ENCODE assay signal across 8 cellular contexts in genomic region chr1:154334647-154335350, GRCh38. TPM values are rescaled to one million over a fixed set of nuclear protein-coding genes. Genes with fewer than 3 reads are reported as not detected.
DNase-seq lines count a peak whose midpoint lies in the region; ATAC-seq and TF ChIP-seq lines count a peak whose summit lies in the region.

No MANE protein-coding gene starts in this region.

- no peaks in the 10 kb centered on the region for H3K9me3 ChIP-seq in lung (ENCODE audit: control insufficient read depth in 2 of 2, insufficient read depth in 1 of 2, low read length in 1 of 2)

- peak overlapping the region in 1 of 2 donors; percentile 56 for H3K27ac ChIP-seq in lung (ENCODE audit: low read depth in 1 of 2, low read length in 1 of 2)

- WGBS in lung, 2 donors: 7 to 9% methylated on average over 9 of the region's 9 CpGs

- H3K4me3 Mint-ChIP-seq in activated CD4-positive, alpha-beta memory T cell treated with anti-CD3 and anti-CD28 coated beads for 36 hours: no peak overlapping the region

- no peaks in the 10 kb centered on the region for H3K27me3 Mint-ChIP-seq in activated CD4-positive, alpha-beta memory T cell treated with anti-CD3 and anti-CD28 coated beads for 36 hours

- ATAC-seq in HG02678 (IDR thresholded peaks at IDR 0.05; ENCODE audit: unreplicated experiment) (peak; percentile 62), lung (ENCODE audit: insufficient read depth, low FRiP score) (peak; percentile 85), GM19395 (IDR thresholded peaks at IDR 0.05; ENCODE audit: unreplicated experiment) (no peak)

- CTCF ChIA-PET in activated CD4-positive, alpha-beta memory T cell treated with anti-CD3 and anti-CD28 coated beads for 36 hours (lab: Charles Lee): interaction anchor here (0.5 to 8.1 kb wide), 66 partner anchors 9 to 840 kb away, joined by 3 to 177 read pairs (median 4); partner anchors contain the start of genes AQP10, ATP8B2, HAX1 and TPM3

- intact Hi-C loops in activated CD4-positive, alpha-beta memory T cell treated with anti-CD3 and anti-CD28 coated beads for 36 hours (cut with micrococcal nuclease): loop anchor here (1.0 to 10.0 kb wide), 4 partner anchors 10 to 670 kb away; partner anchors contain the start of genes HAX1 and ZBTB7B

- H3K4me1 ChIP-seq in lung (ENCODE audit: control insufficient read depth in 2 of 2, insufficient read depth in 2 of 2, low read length in 2 of 2): peaks cover 0 to 3% of the 10 kb centered on the region in 2 donors

- peak overlapping the region; percentile 79 for H3K27ac Mint-ChIP-seq in activated CD4-positive, alpha-beta memory T cell treated with anti-CD3 and anti-CD28 coated beads for 36 hours

- H3K4me3 ChIP-seq in lung: no peak overlapping the region

- peaks cover 17 to 32% of the 10 kb centered on the region in 2 donors for H3K36me3 ChIP-seq in lung (ENCODE audit: control insufficient read depth in 2 of 2, insufficient read depth in 2 of 2, low read length in 2 of 2)

- TF ChIP-seq CTCF in lung (IDR thresholded peaks at IDR 0.05; ENCODE audit: control extremely low read depth, extremely low read depth): peak; percentile 81

- no peaks in the 10 kb centered on the region for H3K27me3 ChIP-seq in lung (ENCODE audit: control insufficient read depth, insufficient read depth)

- no peaks in the 10 kb centered on the region for H3K9me3 Mint-ChIP-seq in activated CD4-positive, alpha-beta memory T cell treated with anti-CD3 and anti-CD28 coated beads for 36 hours

- H3K4me1 Mint-ChIP-seq in activated CD4-positive, alpha-beta memory T cell treated with anti-CD3 and anti-CD28 coated beads for 36 hours (ENCODE audit: low read depth): peaks cover 66% of the 10 kb centered on the region

- peaks cover 49% of the 10 kb centered on the region for H3K36me3 Mint-ChIP-seq in activated CD4-positive, alpha-beta memory T cell treated with anti-CD3 and anti-CD28 coated beads for 36 hours

- POLR2A ChIA-PET in activated CD4-positive, alpha-beta memory T cell treated with anti-CD3 and anti-CD28 coated beads for 36 hours (lab: Charles Lee): interaction anchor here (1.1 to 2.2 kb wide), 4 partner anchors 9 to 344 kb away, joined by 3 to 12 read pairs (median 6); partner anchors contain the start of genes ATP8B2 and RPS27

- DNase-seq in D341Med (ENCODE audit: low spot score) (peak; percentile 91), NCI-H748 treated with DMSO at 0.1 percent for 48 hours (lab: John Stamatoyannopoulos, UW) (peak; percentile 25), dermis blood vessel endothelial cell (peak; percentile 94), lung (ENCODE audit: low spot score) (peak; percentile 88)
- peak; percentile 94 for DNase-seq in activated CD4-positive, alpha-beta memory T cell treated with anti-CD3 and anti-CD28 coated beads for 36 hours
- DNase-seq in stimulated activated CD8-positive, alpha-beta memory T cell treated with anti-CD3 and anti-CD28 coated beads, Interleukin-15, amount 100 ng/mL, for 1 hour (ENCODE audit: low read depth): peak; percentile 88

RNA-seq across cellular contexts. Expression of gene ATP8B2, which starts 9.5 kb away (rescaled TPM):
- 10 to 100 TPM; 58.5 to 59.9 TPM for total RNA-seq in activated CD4-positive, alpha-beta memory T cell treated with anti-CD3 and anti-CD28 coated beads for 36 hours
- total RNA-seq in dermis blood vessel endothelial cell (90.0 and 108 TPM in 2 replicates), lung (10 to 100 TPM; 43.7 to 45.1 TPM)
- polyA plus RNA-seq in lung: 10 to 100 TPM; 10.3 to 21.4 TPM

RNA-seq across cellular contexts. Expression of gene AQP10, which starts 13.9 kb away (rescaled TPM):
- not detected for total RNA-seq in activated CD4-positive, alpha-beta memory T cell treated with anti-CD3 and anti-CD28 coated beads for 36 hours
- not detected in 2 replicates for total RNA-seq in dermis blood vessel endothelial cell
- under 1 TPM; 0.31 to 0.64 TPM for total RNA-seq in lung
- 1 to 10 TPM in 1 of 2 donors, under 1 TPM in 1; 0.28 to 1.4 TPM for polyA plus RNA-seq in lung

Comparison
In these comparisons a context has a peak if more than half of its experiments do, and no peak if none do; other contexts are left out.
1. DNase-seq: peak in every context shown above with its lines; median percentile 94 in activated CD4-positive, alpha-beta memory T cell treated with anti-CD3 and anti-CD28 coated beads for 36 hours; 94 in dermis blood vessel endothelial cell; 91 in D341Med; 88 in lung; 88 in stimulated activated CD8-positive, alpha-beta memory T cell treated with anti-CD3 and anti-CD28 coated beads, Interleukin-15, amount 100 ng/mL, for 1 hour; 25 in NCI-H748 treated with DMSO at 0.1 percent for 48 hours.